Comparison of ENCODE assay signal across 8 cellular contexts in genomic region chr5:135391869-135392255, GRCh38. TPM values are rescaled to one million over a fixed set of nuclear protein-coding genes. Genes with fewer than 3 reads are reported as not detected.
DNase-seq lines count a peak whose midpoint lies in the region; ATAC-seq and TF ChIP-seq lines count a peak whose summit lies in the region.

No MANE protein-coding gene starts in this region.

- ATAC-seq in lower lobe of right lung = peak; percentile 21 to 55
- ATAC-seq in HG02973 (IDR thresholded peaks at IDR 0.05; ENCODE audit: unreplicated experiment) = no peak

- peaks cover 56% of the 10 kb centered on the region for H3K36me3 Mint-ChIP-seq in activated CD4-positive, alpha-beta memory T cell treated with anti-CD3 and anti-CD28 coated beads, Interleukin-2, amount 10 ng/mL, durations not matched to agents 7 days and 5 days (ENCODE audit: low read depth)
- H3K36me3 Mint-ChIP-seq in activated CD4-positive, alpha-beta memory T cell treated with anti-CD3 and anti-CD28 coated beads for 36 hours = peaks cover 32% of the 10 kb centered on the region
- peaks cover 4% of the 10 kb centered on the region for H3K36me3 Mint-ChIP-seq in chondrocyte (ENCODE audit: low read depth)
- peaks cover 62% of the 10 kb centered on the region for H3K36me3 Mint-ChIP-seq in stimulated activated naive CD8-positive, alpha-beta T cell treated with anti-CD3 and anti-CD28 coated beads, Interleukin-15, Interleukin-2, amounts not matched to agents 100 ng/mL and 50 ng/mL, for 24 hours (ENCODE audit: low read depth)

- H3K27ac ChIP-seq in lower lobe of right lung = peak overlapping the region; percentile 47

- intact Hi-C loops in activated CD4-positive, alpha-beta memory T cell treated with anti-CD3 and anti-CD28 coated beads for 36 hours (cut with micrococcal nuclease) = loop anchor here (1.0 kb wide), 1 partner anchor 15 kb away; no protein-coding TSS in a partner anchor
- intact Hi-C loops in lower lobe of right lung (cut with DNase I) = no loop called here

- peaks cover 73% of the 10 kb centered on the region for H3K4me1 Mint-ChIP-seq in activated CD4-positive, alpha-beta memory T cell treated with anti-CD3 and anti-CD28 coated beads, Interleukin-2, amount 10 ng/mL, durations not matched to agents 7 days and 5 days
- peaks cover 78% of the 10 kb centered on the region for H3K4me1 Mint-ChIP-seq in activated CD4-positive, alpha-beta memory T cell treated with anti-CD3 and anti-CD28 coated beads for 36 hours (ENCODE audit: low read depth)
- peaks cover 86% of the 10 kb centered on the region for H3K4me1 Mint-ChIP-seq in chondrocyte (ENCODE audit: low read depth)
- H3K4me1 Mint-ChIP-seq in stimulated activated naive CD8-positive, alpha-beta T cell treated with anti-CD3 and anti-CD28 coated beads, Interleukin-15, Interleukin-2, amounts not matched to agents 100 ng/mL and 50 ng/mL, for 24 hours (ENCODE audit: low read depth) = peaks cover 67% of the 10 kb centered on the region

- no peaks in the 10 kb centered on the region for H3K27me3 ChIP-seq in lower lobe of right lung (ENCODE audit: low read depth)

- POLR2A ChIA-PET in activated CD4-positive, alpha-beta memory T cell treated with anti-CD3 and anti-CD28 coated beads, Interleukin-2, amount 10 ng/mL, durations not matched to agents 7 days and 5 days (lab: Charles Lee) = interaction anchor here (0.7 to 3.0 kb wide), 3 partner anchors 9 to 16 kb away, joined by 3 to 9 read pairs (median 3); no protein-coding TSS in a partner anchor
- POLR2A ChIA-PET in activated CD4-positive, alpha-beta memory T cell treated with anti-CD3 and anti-CD28 coated beads for 36 hours (lab: Charles Lee) = no interaction called here
- POLR2A ChIA-PET in GM10248 (lab: Yijun Ruan, JAX) = no interaction called here

- H3K4me1 ChIP-seq in lower lobe of right lung = peaks cover 94% of the 10 kb centered on the region

- H3K9me3 Mint-ChIP-seq in activated CD4-positive, alpha-beta memory T cell treated with anti-CD3 and anti-CD28 coated beads, Interleukin-2, amount 10 ng/mL, durations not matched to agents 7 days and 5 days = no peaks in the 10 kb centered on the region
- H3K9me3 Mint-ChIP-seq in activated CD4-positive, alpha-beta memory T cell treated with anti-CD3 and anti-CD28 coated beads for 36 hours = no peaks in the 10 kb centered on the region
- no peaks in the 10 kb centered on the region for H3K9me3 Mint-ChIP-seq in chondrocyte (ENCODE audit: low read depth)
- no peaks in the 10 kb centered on the region for H3K9me3 Mint-ChIP-seq in stimulated activated naive CD8-positive, alpha-beta T cell treated with anti-CD3 and anti-CD28 coated beads, Interleukin-15, Interleukin-2, amounts not matched to agents 100 ng/mL and 50 ng/mL, for 24 hours

- TF ChIP-seq CTCF in chondrocyte (IDR thresholded peaks at IDR 0.05) (no peak), lower lobe of right lung (IDR thresholded peaks at IDR 0.05) (no peak), GM10248 (IDR thresholded peaks at IDR 0.05; ENCODE audit: control extremely low read depth, extremely low read depth, low read depth, missing control alignments) (no peak)

- peaks cover 28% of the 10 kb centered on the region for H3K36me3 ChIP-seq in lower lobe of right lung

- in situ Hi-C loops in ACHN (cut with HindIII; ENCODE audit: low pct_ligation_motif_present, low pct_unique_long_range_greater_than_20kb, low sequenced_read_pairs) = no loop called here

- H3K27ac Mint-ChIP-seq in activated CD4-positive, alpha-beta memory T cell treated with anti-CD3 and anti-CD28 coated beads, Interleukin-2, amount 10 ng/mL, durations not matched to agents 7 days and 5 days = peak overlapping the region; percentile 41
- no peak overlapping the region for H3K27ac Mint-ChIP-seq in activated CD4-positive, alpha-beta memory T cell treated with anti-CD3 and anti-CD28 coated beads for 36 hours
- peak overlapping the region; percentile 97 for H3K27ac Mint-ChIP-seq in chondrocyte (ENCODE audit: unreplicated experiment)
- peak overlapping the region; percentile 42 for H3K27ac Mint-ChIP-seq in stimulated activated naive CD8-positive, alpha-beta T cell treated with anti-CD3 and anti-CD28 coated beads, Interleukin-15, Interleukin-2, amounts not matched to agents 100 ng/mL and 50 ng/mL, for 24 hours

- CTCF ChIA-PET in activated CD4-positive, alpha-beta memory T cell treated with anti-CD3 and anti-CD28 coated beads, Interleukin-2, amount 10 ng/mL, durations not matched to agents 7 days and 5 days (lab: Charles Lee) = interaction anchor here (0.8 kb wide), 1 partner anchor 34 kb away, joined by 4 read pairs; no protein-coding TSS in a partner anchor
- CTCF ChIA-PET in activated CD4-positive, alpha-beta memory T cell treated with anti-CD3 and anti-CD28 coated beads for 36 hours (lab: Charles Lee) = no interaction called here
- CTCF ChIA-PET in GM10248 (lab: Yijun Ruan, JAX) = interaction anchor here (0.8 to 3.4 kb wide), 5 partner anchors 8 to 160 kb away, joined by 3 to 10 read pairs (median 3); no protein-coding TSS in a partner anchor

- H3K4me3 ChIP-seq in lower lobe of right lung = no peak overlapping the region

- no peak overlapping the region for H3K4me3 Mint-ChIP-seq in activated CD4-positive, alpha-beta memory T cell treated with anti-CD3 and anti-CD28 coated beads, Interleukin-2, amount 10 ng/mL, durations not matched to agents 7 days and 5 days
- H3K4me3 Mint-ChIP-seq in activated CD4-positive, alpha-beta memory T cell treated with anti-CD3 and anti-CD28 coated beads for 36 hours = no peak overlapping the region
- H3K4me3 Mint-ChIP-seq in chondrocyte (ENCODE audit: unreplicated experiment) = peak overlapping the region; percentile 8
- no peak overlapping the region for H3K4me3 Mint-ChIP-seq in stimulated activated naive CD8-positive, alpha-beta T cell treated with anti-CD3 and anti-CD28 coated beads, Interleukin-15, Interleukin-2, amounts not matched to agents 100 ng/mL and 50 ng/mL, for 24 hours

- no peaks in the 10 kb centered on the region for H3K9me3 ChIP-seq in lower lobe of right lung

- DNase-seq in activated CD4-positive, alpha-beta memory T cell treated with anti-CD3 and anti-CD28 coated beads, Interleukin-2, amount 10 ng/mL, durations not matched to agents 7 days and 5 days = no peak
- DNase-seq in activated CD4-positive, alpha-beta memory T cell treated with anti-CD3 and anti-CD28 coated beads for 36 hours = no peak
- DNase-seq in chondrocyte (ENCODE audit: low spot score) = no peak
- DNase-seq in lower lobe of right lung = peak; percentile 66
- no peak for DNase-seq in GM10248 (ENCODE audit: extremely low spot score)
- DNase-seq in ACHN = no peak

- no peaks in the 10 kb centered on the region for H3K27me3 Mint-ChIP-seq in activated CD4-positive, alpha-beta memory T cell treated with anti-CD3 and anti-CD28 coated beads, Interleukin-2, amount 10 ng/mL, durations not matched to agents 7 days and 5 days
- no peaks in the 10 kb centered on the region for H3K27me3 Mint-ChIP-seq in activated CD4-positive, alpha-beta memory T cell treated with anti-CD3 and anti-CD28 coated beads for 36 hours
- no peaks in the 10 kb centered on the region for H3K27me3 Mint-ChIP-seq in chondrocyte (ENCODE audit: low read depth)
- no peaks in the 10 kb centered on the region for H3K27me3 Mint-ChIP-seq in stimulated activated naive CD8-positive, alpha-beta T cell treated with anti-CD3 and anti-CD28 coated beads, Interleukin-15, Interleukin-2, amounts not matched to agents 100 ng/mL and 50 ng/mL, for 24 hours

RNA-seq across cellular contexts. Expression of gene MACROH2A1, which starts 7.2 kb away (rescaled TPM):
- 100 to 1,000 TPM; 248 to 263 TPM for total RNA-seq in activated CD4-positive, alpha-beta memory T cell treated with anti-CD3 and anti-CD28 coated beads, Interleukin-2, amount 10 ng/mL, durations not matched to agents 7 days and 5 days
- 100 to 1,000 TPM; 159 to 161 TPM for total RNA-seq in activated CD4-positive, alpha-beta memory T cell treated with anti-CD3 and anti-CD28 coated beads for 36 hours
- 100 to 142 TPM (median 102 TPM) in 3 replicates for total RNA-seq in chondrocyte
- 258 TPM for total RNA-seq in lower lobe of right lung

RNA-seq across cellular contexts. Expression of gene DCANP1, which starts 55.3 kb away (rescaled TPM):
- total RNA-seq in activated CD4-positive, alpha-beta memory T cell treated with anti-CD3 and anti-CD28 coated beads, Interleukin-2, amount 10 ng/mL, durations not matched to agents 7 days and 5 days = not detected
- not detected for total RNA-seq in activated CD4-positive, alpha-beta memory T cell treated with anti-CD3 and anti-CD28 coated beads for 36 hours
- total RNA-seq in chondrocyte (not detected in 3 replicates), lower lobe of right lung (not detected)
